ENCODE assay signal across 8 cellular contexts in the genomic region with DNA sequence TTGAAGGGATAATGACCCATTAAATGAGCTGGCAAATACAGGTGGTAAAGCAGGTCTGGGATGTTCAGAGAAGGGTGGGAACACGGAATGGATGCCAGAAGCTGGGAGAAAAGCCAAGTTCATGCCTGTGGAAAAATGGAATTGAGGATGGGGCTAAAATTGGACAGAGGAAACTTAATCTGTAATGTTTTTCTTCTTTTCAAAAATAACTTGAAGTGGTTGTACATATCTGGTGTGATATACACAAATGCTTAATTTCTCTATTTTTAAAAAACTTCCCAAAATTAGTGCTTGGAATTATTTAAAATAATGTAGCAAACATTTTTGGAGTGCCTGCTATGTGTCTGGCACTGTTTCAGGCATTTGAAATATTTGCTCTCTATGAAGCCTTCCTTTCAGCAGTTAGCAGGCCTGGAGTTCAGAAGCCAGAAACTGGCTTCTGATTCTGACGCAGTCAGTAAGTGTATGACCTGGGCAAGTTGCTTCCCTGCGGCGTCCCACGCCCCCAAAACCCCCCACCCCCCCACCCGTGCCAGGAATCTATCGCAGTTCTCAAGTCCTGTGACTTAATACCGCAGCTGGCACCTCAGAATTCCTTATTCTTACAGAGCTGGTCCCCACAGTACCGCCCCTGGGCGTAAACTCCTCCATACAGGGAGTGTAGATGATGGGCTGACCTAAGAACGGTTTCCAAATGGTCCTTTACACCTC. TPM values are rescaled to one million over a fixed set of nuclear protein-coding genes. Genes with fewer than 3 reads are reported as not detected.
DNase-seq lines count a peak whose midpoint lies in the region; ATAC-seq and TF ChIP-seq lines count a peak whose summit lies in the region.

No MANE protein-coding gene starts in this region.

- peak overlapping the region; percentile 84 for H3K4me3 Mint-ChIP-seq in natural killer cell

- H3K27me3 ChIP-seq in dorsolateral prefrontal cortex: peaks cover 0 to 3% (median 0%) of the 10 kb centered on the region in 45 donors

- H3K36me3 Mint-ChIP-seq in natural killer cell: peaks cover 7% of the 10 kb centered on the region

- H3K27me3 Mint-ChIP-seq in natural killer cell (ENCODE audit: low read depth in 2 of 2): peaks cover 0 to 10% of the 10 kb centered on the region in 2 donors

- TF ChIP-seq CTCF in dorsolateral prefrontal cortex (IDR thresholded peaks at IDR 0.05 in 54 of 56, conservative IDR thresholded peaks at IDR 0.05 in 2 of 56; ENCODE audit: low read depth in 1 of 56, partially characterized antibody in 56 of 56) (no peak), natural killer cell (IDR thresholded peaks at IDR 0.05) (no peak)

- no peaks in the 10 kb centered on the region for H3K9me3 Mint-ChIP-seq in natural killer cell

- intact Hi-C loops in dorsolateral prefrontal cortex (cut with DNase I): loop anchor here (2.0 to 10.0 kb wide), 4 partner anchors 116 to 234 kb away; a partner anchor contains a TSS
- intact Hi-C loops in natural killer cell (cut with micrococcal nuclease): no loop called here

- DNase-seq in D341Med (ENCODE audit: low spot score): peak; percentile 54
- DNase-seq in NCI-H446 treated with DMSO at 0.1 percent for 48 hours (lab: John Stamatoyannopoulos, UW): peak; percentile 64
- DNase-seq in dorsolateral prefrontal cortex: no peak
- DNase-seq in natural killer cell: no peak
- DNase-seq in SHP77 treated with DMSO at 0.1 percent for 48 hours (lab: John Stamatoyannopoulos, UW): no peak

- H3K27ac Mint-ChIP-seq in natural killer cell: peak overlapping the region; percentile 89 to 95

- ATAC-seq in natural killer cell (no peak), HG02610 (IDR thresholded peaks at IDR 0.05; ENCODE audit: unreplicated experiment) (no peak), GM21529 (IDR thresholded peaks at IDR 0.05; ENCODE audit: unreplicated experiment) (no peak), HG02884 (IDR thresholded peaks at IDR 0.05; ENCODE audit: unreplicated experiment) (no peak)

- peaks cover 37 to 42% of the 10 kb centered on the region in 2 donors for H3K4me1 Mint-ChIP-seq in natural killer cell

- H3K27ac ChIP-seq in dorsolateral prefrontal cortex: peak overlapping the region in 50 of 59 donors; percentile 37 to 89 (median 78)

- H3K4me3 ChIP-seq in dorsolateral prefrontal cortex: peak overlapping the region; percentile 57 to 99 (median 92)

RNA-seq across cellular contexts. Expression of a gene that starts 0.8 kb away (rescaled TPM):
- total RNA-seq in dorsolateral prefrontal cortex (10 to 100 TPM; 27.0 to 68.5 (median 47.7) TPM), natural killer cell (10 to 100 TPM; 23.4 to 31.8 (median 26.3) TPM)

RNA-seq across cellular contexts. Expression of a gene that starts 51.7 kb away (rescaled TPM):
- 10 to 100 TPM in 110 of 120 experiments, 1 to 10 TPM in 10; 4.8 to 56.9 (median 24.2) TPM for total RNA-seq in dorsolateral prefrontal cortex
- not detected for total RNA-seq in natural killer cell

Comparison
In these comparisons a context has a peak if more than half of its experiments do, and no peak if none do; other contexts are left out.
1. DNase-seq: peak in D341Med (single experiment) and NCI-H446 treated with DMSO at 0.1 percent for 48 hours (single experiment); none in dorsolateral prefrontal cortex (0 of 10), natural killer cell (single experiment) and SHP77 treated with DMSO at 0.1 percent for 48 hours (single experiment).
2. RNA of a gene that starts 51.7 kb away (total RNA-seq): 4.8 to 56.9 TPM in dorsolateral prefrontal cortex; not detected in natural killer cell; every median in the first group is over 4 times any median in the second.